ENCODE assay signal across 2 cellular contexts in the genomic region with DNA sequence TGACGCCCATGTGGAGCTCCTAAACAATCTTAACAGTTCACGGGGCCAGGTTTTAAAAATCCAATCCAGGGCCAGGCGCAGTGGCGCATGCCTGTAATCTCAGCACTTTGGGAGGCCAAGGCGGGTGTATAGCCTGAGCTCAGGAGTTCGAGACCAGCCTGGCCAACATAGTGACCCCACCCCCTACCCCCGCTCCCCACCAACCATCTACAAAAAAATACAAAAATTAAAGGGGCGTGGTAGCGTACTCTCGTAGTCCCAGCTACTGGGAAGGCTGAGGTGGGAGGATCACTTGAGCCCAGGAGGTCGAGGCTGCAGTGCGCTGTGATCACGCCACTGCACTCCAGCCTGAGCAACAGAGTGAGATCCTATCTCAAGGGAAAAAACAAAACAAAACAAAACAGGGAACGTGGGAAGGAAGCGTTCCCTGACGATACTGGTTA.
TF ChIP-seq lines count a peak whose summit lies in the region.

No MANE protein-coding gene starts in this region.

TF ChIP-seq in GM23338, 12 proteins besides CTCF, POLR2A, EP300 and RAD21:
- TF ChIP-seq, protein P1, sequence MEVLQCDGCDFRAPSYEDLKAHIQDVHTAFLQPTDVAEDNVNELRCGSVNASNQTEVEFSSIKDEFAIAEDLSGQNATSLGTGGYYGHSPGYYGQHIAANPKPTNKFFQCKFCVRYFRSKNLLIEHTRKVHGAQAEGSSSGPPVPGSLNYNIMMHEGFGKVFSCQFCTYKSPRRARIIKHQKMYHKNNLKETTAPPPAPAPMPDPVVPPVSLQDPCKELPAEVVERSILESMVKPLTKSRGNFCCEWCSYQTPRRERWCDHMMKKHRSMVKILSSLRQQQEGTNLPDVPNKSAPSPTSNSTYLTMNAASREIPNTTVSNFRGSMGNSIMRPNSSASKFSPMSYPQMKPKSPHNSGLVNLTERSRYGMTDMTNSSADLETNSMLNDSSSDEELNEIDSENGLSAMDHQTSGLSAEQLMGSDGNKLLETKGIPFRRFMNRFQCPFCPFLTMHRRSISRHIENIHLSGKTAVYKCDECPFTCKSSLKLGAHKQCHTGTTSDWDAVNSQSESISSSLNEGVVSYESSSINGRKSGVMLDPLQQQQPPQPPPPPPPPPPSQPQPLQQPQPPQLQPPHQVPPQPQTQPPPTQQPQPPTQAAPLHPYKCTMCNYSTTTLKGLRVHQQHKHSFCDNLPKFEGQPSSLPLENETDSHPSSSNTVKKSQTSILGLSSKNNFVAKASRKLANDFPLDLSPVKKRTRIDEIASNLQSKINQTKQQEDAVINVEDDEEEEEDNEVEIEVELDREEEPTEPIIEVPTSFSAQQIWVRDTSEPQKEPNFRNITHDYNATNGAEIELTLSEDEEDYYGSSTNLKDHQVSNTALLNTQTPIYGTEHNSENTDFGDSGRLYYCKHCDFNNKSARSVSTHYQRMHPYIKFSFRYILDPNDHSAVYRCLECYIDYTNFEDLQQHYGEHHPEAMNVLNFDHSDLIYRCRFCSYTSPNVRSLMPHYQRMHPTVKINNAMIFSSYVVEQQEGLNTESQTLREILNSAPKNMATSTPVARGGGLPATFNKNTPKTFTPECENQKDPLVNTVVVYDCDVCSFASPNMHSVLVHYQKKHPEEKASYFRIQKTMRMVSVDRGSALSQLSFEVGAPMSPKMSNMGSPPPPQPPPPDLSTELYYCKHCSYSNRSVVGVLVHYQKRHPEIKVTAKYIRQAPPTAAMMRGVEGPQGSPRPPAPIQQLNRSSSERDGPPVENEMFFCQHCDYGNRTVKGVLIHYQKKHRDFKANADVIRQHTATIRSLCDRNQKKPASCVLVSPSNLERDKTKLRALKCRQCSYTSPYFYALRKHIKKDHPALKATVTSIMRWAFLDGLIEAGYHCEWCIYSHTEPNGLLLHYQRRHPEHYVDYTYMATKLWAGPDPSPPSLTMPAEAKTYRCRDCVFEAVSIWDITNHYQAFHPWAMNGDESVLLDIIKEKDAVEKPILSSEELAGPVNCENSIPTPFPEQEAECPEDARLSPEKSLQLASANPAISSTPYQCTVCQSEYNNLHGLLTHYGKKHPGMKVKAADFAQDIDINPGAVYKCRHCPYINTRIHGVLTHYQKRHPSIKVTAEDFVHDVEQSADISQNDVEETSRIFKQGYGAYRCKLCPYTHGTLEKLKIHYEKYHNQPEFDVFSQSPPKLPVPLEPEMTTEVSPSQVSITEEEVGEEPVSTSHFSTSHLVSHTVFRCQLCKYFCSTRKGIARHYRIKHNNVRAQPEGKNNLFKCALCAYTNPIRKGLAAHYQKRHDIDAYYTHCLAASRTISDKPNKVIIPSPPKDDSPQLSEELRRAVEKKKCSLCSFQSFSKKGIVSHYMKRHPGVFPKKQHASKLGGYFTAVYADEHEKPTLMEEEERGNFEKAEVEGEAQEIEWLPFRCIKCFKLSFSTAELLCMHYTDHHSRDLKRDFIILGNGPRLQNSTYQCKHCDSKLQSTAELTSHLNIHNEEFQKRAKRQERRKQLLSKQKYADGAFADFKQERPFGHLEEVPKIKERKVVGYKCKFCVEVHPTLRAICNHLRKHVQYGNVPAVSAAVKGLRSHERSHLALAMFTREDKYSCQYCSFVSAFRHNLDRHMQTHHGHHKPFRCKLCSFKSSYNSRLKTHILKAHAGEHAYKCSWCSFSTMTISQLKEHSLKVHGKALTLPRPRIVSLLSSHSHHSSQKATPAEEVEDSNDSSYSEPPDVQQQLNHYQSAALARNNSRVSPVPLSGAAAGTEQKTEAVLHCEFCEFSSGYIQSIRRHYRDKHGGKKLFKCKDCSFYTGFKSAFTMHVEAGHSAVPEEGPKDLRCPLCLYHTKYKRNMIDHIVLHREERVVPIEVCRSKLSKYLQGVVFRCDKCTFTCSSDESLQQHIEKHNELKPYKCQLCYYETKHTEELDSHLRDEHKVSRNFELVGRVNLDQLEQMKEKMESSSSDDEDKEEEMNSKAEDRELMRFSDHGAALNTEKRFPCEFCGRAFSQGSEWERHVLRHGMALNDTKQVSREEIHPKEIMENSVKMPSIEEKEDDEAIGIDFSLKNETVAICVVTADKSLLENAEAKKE (CRISPR knock-in tag; IDR thresholded peaks at IDR 0.05), result no peak
- TF ChIP-seq, protein P2, sequence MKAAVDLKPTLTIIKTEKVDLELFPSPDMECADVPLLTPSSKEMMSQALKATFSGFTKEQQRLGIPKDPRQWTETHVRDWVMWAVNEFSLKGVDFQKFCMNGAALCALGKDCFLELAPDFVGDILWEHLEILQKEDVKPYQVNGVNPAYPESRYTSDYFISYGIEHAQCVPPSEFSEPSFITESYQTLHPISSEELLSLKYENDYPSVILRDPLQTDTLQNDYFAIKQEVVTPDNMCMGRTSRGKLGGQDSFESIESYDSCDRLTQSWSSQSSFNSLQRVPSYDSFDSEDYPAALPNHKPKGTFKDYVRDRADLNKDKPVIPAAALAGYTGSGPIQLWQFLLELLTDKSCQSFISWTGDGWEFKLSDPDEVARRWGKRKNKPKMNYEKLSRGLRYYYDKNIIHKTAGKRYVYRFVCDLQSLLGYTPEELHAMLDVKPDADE (IDR thresholded peaks at IDR 0.05), result no peak
- TF ChIP-seq EZH2phosphoT487 (IDR thresholded peaks at IDR 0.05; ENCODE audit: unreplicated experiment) (no peak), JUNB (IDR thresholded peaks at IDR 0.05; ENCODE audit: unreplicated experiment) (no peak), POLR2AphosphoS5 (IDR thresholded peaks at IDR 0.05; ENCODE audit: low read depth) (no peak), ZNF114 (CRISPR knock-in tag; IDR thresholded peaks at IDR 0.05) (no peak)

TF ChIP-seq in GM12878, 131 proteins besides CTCF, POLR2A, EP300 and RAD21:
- TF ChIP-seq HDGF (IDR thresholded peaks at IDR 0.05) (0 out of 2 replicates have a peak, but pooled peaks have one; percentile 73), KDM1A (IDR thresholded peaks at IDR 0.05; ENCODE audit: borderline replicate concordance) (no peak)
